Comparison of ENCODE assay signal across 28 cellular contexts in genomic region chr12:79944565-79944964, GRCh38.
"Had no signal": no experiment of that assay in that cellular context is flagged by ENCODE, and none has a peak within 500 bp of the region (broad histone marks: within the 10 kb centered on the region; RNA-seq: fewer than 3 reads in every experiment).

No MANE protein-coding gene starts in this region.

- H3K4me3 ChIP-seq: colonic mucosa, coronary artery, dorsolateral prefrontal cortex, esophagus muscularis mucosa, esophagus squamous epithelium, gastrocnemius medialis, gastroesophageal sphincter, heart left ventricle, heart right ventricle had no signal

- H3K9me3 ChIP-seq: colonic mucosa, esophagus muscularis mucosa, esophagus squamous epithelium, gastrocnemius medialis, gastroesophageal sphincter, heart left ventricle, heart right ventricle had no signal

- H3K27me3 ChIP-seq: colonic mucosa, dorsolateral prefrontal cortex, esophagus muscularis mucosa, esophagus squamous epithelium, foreskin keratinocyte, gastrocnemius medialis, gastroesophageal sphincter, heart left ventricle, heart right ventricle had no signal

- H3K4me1 ChIP-seq: colonic mucosa, esophagus squamous epithelium, foreskin keratinocyte, gastrocnemius medialis, gastroesophageal sphincter, heart left ventricle had no signal

- DNase-seq: colonic mucosa; cortex of kidney; dermis blood vessel endothelial cell; dorsolateral prefrontal cortex; effector CD4-positive, alpha-beta T cell; effector CD8-positive, alpha-beta T cell; effector memory CD4-positive, alpha-beta T cell; effector memory CD8-positive, alpha-beta T cell; endodermal cell; erythroblast; esophagus squamous epithelium; foreskin fibroblast; foreskin keratinocyte; foreskin melanocyte; gastrocnemius medialis; glutamatergic neuron; head of caudate nucleus; heart left ventricle; heart right ventricle had no signal

- FAIRE-seq: colon, endometrium, endothelial cell of umbilical vein, frontal cortex had no signal

- ATAC-seq: effector memory CD8-positive, alpha-beta T cell; esophagus mucosa; foreskin keratinocyte; gastrocnemius medialis; gastroesophageal sphincter; heart left ventricle; heart right ventricle had no signal

- H3K27ac ChIP-seq: colonic mucosa, coronary artery, dorsolateral prefrontal cortex, epithelial cell of prostate, esophagus muscularis mucosa, esophagus squamous epithelium, foreskin keratinocyte, gastrocnemius medialis, gastroesophageal sphincter, heart left ventricle, heart right ventricle had no signal

- H3K36me3 ChIP-seq: colonic mucosa, esophagus muscularis mucosa, esophagus squamous epithelium, gastrocnemius medialis, gastroesophageal sphincter, heart left ventricle, heart right ventricle had no signal
